Comparison of ENCODE assay signal across 16 cellular contexts in the genomic region with DNA sequence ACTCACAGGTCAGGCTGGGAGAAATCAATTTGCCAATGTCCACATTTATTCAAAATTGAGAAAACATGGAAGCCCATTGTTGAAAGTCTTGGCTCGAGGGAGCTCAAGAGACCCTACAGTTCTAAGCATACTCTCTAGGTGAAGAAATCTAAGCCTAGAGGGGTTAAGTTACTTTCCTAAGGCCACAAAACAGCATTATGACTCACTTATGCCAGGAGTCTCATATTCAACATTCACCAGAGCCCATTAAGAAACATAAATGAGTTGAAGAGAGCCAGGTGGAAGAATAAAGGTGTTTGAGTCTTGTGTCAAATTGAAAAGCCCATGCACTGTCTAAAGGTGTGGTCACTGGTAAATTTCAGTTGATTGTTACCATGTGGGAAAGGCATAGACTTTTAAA.
A peak's percentile ranks its signal among the peaks of the same experiment; 100 is the strongest.
DNase-seq lines count a peak whose midpoint lies in the region; ATAC-seq, FAIRE-seq and TF ChIP-seq lines count a peak whose summit lies in the region.
"Had no signal": no experiment of that assay in that cellular context is flagged by ENCODE, and none has a peak within 500 bp of the region (broad histone marks: within the 10 kb centered on the region; RNA-seq: fewer than 3 reads in every experiment).

No MANE protein-coding gene starts in this region.

- H3K4me3 ChIP-seq in bronchial epithelial cell (ENCODE audit: low read depth, low read length) (no peak overlapping the region), right lobe of liver (no peak overlapping the region)
- H3K4me3 ChIP-seq: A549, GM23338 had no signal

- H3K27ac ChIP-seq in right lobe of liver: no peak overlapping the region
- H3K27ac ChIP-seq: A549, HL-60 had no signal

- H3K9me3 ChIP-seq in right lobe of liver: no peaks in the 10 kb centered on the region
- H3K9me3 ChIP-seq: A549 had no signal

- H3K36me3 ChIP-seq in bronchial epithelial cell (ENCODE audit: control insufficient read depth, insufficient read depth, low read length): no peaks in the 10 kb centered on the region
- H3K36me3 ChIP-seq in right lobe of liver: no peaks in the 10 kb centered on the region

- WGBS in right lobe of liver (ENCODE audit: insufficient coverage, low coverage, low lambda C conversion rate, missing lambda C conversion rate): 82% methylated on average over 1 of the region's 1 CpG

- ATAC-seq in stimulated activated naive CD8-positive, alpha-beta T cell treated with anti-CD3 and anti-CD28 coated beads, Interleukin-15, Interleukin-2, amounts not matched to agents 100 U/mL and 50 U/mL, for 24 hours: no peak
- ATAC-seq in right lobe of liver: no peak
- ATAC-seq: A549; CD8-positive, alpha-beta T cell; GM23338 had no signal

- TF ChIP-seq CTCF in bronchial epithelial cell (IDR thresholded peaks at IDR 0.05; ENCODE audit: insufficient read depth, low read length, severe bottlenecking): no peak
- TF ChIP-seq CTCF in right lobe of liver (IDR thresholded peaks at IDR 0.05): no peak

- H3K27me3 ChIP-seq in bronchial epithelial cell (ENCODE audit: control insufficient read depth, insufficient read depth, low read length) (no peaks in the 10 kb centered on the region), right lobe of liver (no peaks in the 10 kb centered on the region)

- peak; percentile 47 for DNase-seq in HT1080 (ENCODE audit: low read depth)
- DNase-seq in NCI-H2107 (lab: John Stamatoyannopoulos, UW): peak; percentile 29
- DNase-seq in bronchial epithelial cell (ENCODE audit: low read depth): peak; percentile 40
- peak; percentile 67 for DNase-seq in renal cortical epithelial cell (ENCODE audit: low read depth)
- no peak for DNase-seq in stimulated activated naive CD8-positive, alpha-beta T cell treated with anti-CD3 and anti-CD28 coated beads, Interleukin-15, Interleukin-2, amounts not matched to agents 100 U/mL and 50 U/mL, for 24 hours
- DNase-seq in NCI-H748 treated with DMSO at 0.1 percent for 48 hours (lab: John Stamatoyannopoulos, UW): no peak
- no peak for DNase-seq in right lobe of liver
- DNase-seq: CD8-positive, alpha-beta T cell; COR-L47; DMS153; H7 had no signal

- intact Hi-C loops in right lobe of liver (cut with DNase I): no loop called here

- no peak for FAIRE-seq in bronchial epithelial cell (lab: Jason Lieb, UNC)
- FAIRE-seq: A549, D721Med, GM18507 had no signal

- no peak for TF ChIP-seq POLR2A in right lobe of liver (IDR thresholded peaks at IDR 0.05)

- H3K4me1 ChIP-seq in right lobe of liver: no peaks in the 10 kb centered on the region
- H3K4me1 ChIP-seq: A549 had no signal

Comparison
In these comparisons a context has a peak if more than half of its experiments do, and no peak if none do; other contexts are left out.
1. DNase-seq: peak in HT1080 (single experiment), NCI-H2107 (single experiment), bronchial epithelial cell (single experiment) and renal cortical epithelial cell (single experiment); none in stimulated activated naive CD8-positive, alpha-beta T cell treated with anti-CD3 and anti-CD28 coated beads, Interleukin-15, Interleukin-2, amounts not matched to agents 100 U/mL and 50 U/mL, for 24 hours (single experiment), NCI-H748 treated with DMSO at 0.1 percent for 48 hours (single experiment) and right lobe of liver (0 of 3).